ENCODE assay signal across 20 cellular contexts in genomic region chr7:137916564-137916963, GRCh38.
A peak's percentile ranks its signal among the peaks of the same experiment; 100 is the strongest.
DNase-seq lines count a peak whose midpoint lies in the region; ATAC-seq lines count a peak whose summit lies in the region.
"Had no signal": no experiment of that assay in that cellular context is flagged by ENCODE, and none has a peak within 500 bp of the region (broad histone marks: within the 10 kb centered on the region; RNA-seq: fewer than 3 reads in every experiment).

No MANE protein-coding gene starts in this region.

- peak overlapping the region; percentile 27 for H3K27ac ChIP-seq in CD4-positive, CD25-positive, alpha-beta regulatory T cell (ENCODE audit: insufficient read depth, low read length, poor library complexity, severe bottlenecking)
- H3K27ac ChIP-seq in trophoblast cell (ENCODE audit: low read depth, low read length): peak overlapping the region; percentile 86
- H3K27ac ChIP-seq: lower lobe of right lung had no signal

- no peaks in the 10 kb centered on the region for H3K27me3 ChIP-seq in CD4-positive, CD25-positive, alpha-beta regulatory T cell (ENCODE audit: control insufficient read depth, insufficient read depth, low read length)
- no peaks in the 10 kb centered on the region for H3K27me3 ChIP-seq in trophoblast cell (ENCODE audit: insufficient read depth, low read length)
- H3K27me3 ChIP-seq: gastroesophageal sphincter had no signal

- peaks cover 0 to 2% (median 0%) of the 10 kb centered on the region in 7 donors for H3K9me3 Mint-ChIP-seq in CD4-positive, CD25-positive, alpha-beta regulatory T cell
- H3K9me3 Mint-ChIP-seq in dendritic cell treated with granulocyte-macrophage colony-stimulating factor and Interleukin-4, amounts not matched to agents 40 ng/mL and 50 ng/mL, for 4 days: no peaks in the 10 kb centered on the region
- no peaks in the 10 kb centered on the region for H3K9me3 Mint-ChIP-seq in activated naive CD8-positive, alpha-beta T cell treated with anti-CD3 and anti-CD28 coated beads for 36 hours
- H3K9me3 Mint-ChIP-seq: activated CD4-positive, alpha-beta T cell treated with anti-CD3 and anti-CD28 coated beads, Interleukin-2, amount 10 ng/mL, durations not matched to agents 7 days and 5 days; stimulated activated naive CD8-positive, alpha-beta T cell treated with anti-CD3 and anti-CD28 coated beads, Interleukin-15, Interleukin-2, amounts not matched to agents 100 ng/mL and 50 ng/mL, for 24 hours had no signal

- H3K36me3 Mint-ChIP-seq in CD4-positive, CD25-positive, alpha-beta regulatory T cell: peaks cover 19% of the 10 kb centered on the region
- peaks cover 66% of the 10 kb centered on the region for H3K36me3 Mint-ChIP-seq in dendritic cell treated with granulocyte-macrophage colony-stimulating factor and Interleukin-4, amounts not matched to agents 40 ng/mL and 50 ng/mL, for 4 days (ENCODE audit: low read depth)
- peaks cover 4% of the 10 kb centered on the region for H3K36me3 Mint-ChIP-seq in activated naive CD8-positive, alpha-beta T cell treated with anti-CD3 and anti-CD28 coated beads for 36 hours

- peak overlapping the region; percentile 76 for H3K14ac ChIP-seq in trophoblast cell (ENCODE audit: low read length)

- peak overlapping the region; percentile 61 for H2BK120ac ChIP-seq in trophoblast cell (ENCODE audit: insufficient read depth, low read length, poor library complexity)

- no peak overlapping the region for H2AFZ ChIP-seq in trophoblast cell (ENCODE audit: insufficient read depth, low read length, poor library complexity)

- H3K4me2 ChIP-seq in trophoblast cell (ENCODE audit: low read length): no peak overlapping the region

- peak in 1 of 3 donors; percentile 20 for DNase-seq in CD4-positive, CD25-positive, alpha-beta regulatory T cell
- DNase-seq in trophoblast cell (no peak), DMS53 (lab: John Stamatoyannopoulos, UW) (no peak), kidney glomerular epithelial cell (lab: John Stamatoyannopoulos, UW) (no peak)
- no peak for DNase-seq in activated naive CD8-positive, alpha-beta T cell treated with anti-CD3 and anti-CD28 coated beads for 36 hours
- DNase-seq: activated CD4-positive, alpha-beta T cell treated with anti-CD3 and anti-CD28 coated beads, Interleukin-2, amount 10 ng/mL, durations not matched to agents 7 days and 5 days; activated T-cell treated with anti-CD3 and anti-CD28 coated beads for 4 hours; Calu3; erythroblast; lower lobe of right lung; NCI-H1694 treated with DMSO at 0.1 percent for 48 hours; retina; SW 1271 had no signal

- H3K4me1 Mint-ChIP-seq in CD4-positive, CD25-positive, alpha-beta regulatory T cell: peaks cover 12 to 48% (median 23%) of the 10 kb centered on the region in 4 donors
- H3K4me1 Mint-ChIP-seq in dendritic cell treated with granulocyte-macrophage colony-stimulating factor and Interleukin-4, amounts not matched to agents 40 ng/mL and 50 ng/mL, for 4 days (ENCODE audit: low read depth): no peaks in the 10 kb centered on the region
- H3K4me1 Mint-ChIP-seq in activated naive CD8-positive, alpha-beta T cell treated with anti-CD3 and anti-CD28 coated beads for 36 hours: peaks cover 16% of the 10 kb centered on the region
- H3K4me1 Mint-ChIP-seq: brain had no signal

- peak overlapping the region; percentile 76 for H3K18ac ChIP-seq in trophoblast cell (ENCODE audit: low read length)

- peak overlapping the region; percentile 87 for H2BK5ac ChIP-seq in trophoblast cell (ENCODE audit: low read depth, low read length, poor library complexity)

- no peak overlapping the region for H3K4ac ChIP-seq in trophoblast cell (ENCODE audit: low read depth, low read length)

- peaks cover 42% of the 10 kb centered on the region for H3K36me3 ChIP-seq in CD4-positive, CD25-positive, alpha-beta regulatory T cell (ENCODE audit: control insufficient read depth, insufficient read depth, low read length)
- H3K36me3 ChIP-seq in trophoblast cell (ENCODE audit: control insufficient read depth in 1 of 2, insufficient read depth in 2 of 2, low read length in 2 of 2): peaks cover 21 to 29% of the 10 kb centered on the region in 2 experiments

- peak overlapping the region; percentile 80 for H2AK5ac ChIP-seq in trophoblast cell (ENCODE audit: low read length)

- peak overlapping the region; percentile 86 for H2BK12ac ChIP-seq in trophoblast cell (ENCODE audit: low read length)

- no CpG with 5 or more reads among the region's 8 CpGs for WGBS in trophoblast cell (ENCODE audit: extremely low coverage, insufficient coverage, insufficient read length)

- peak overlapping the region; percentile 46 for H3K4me3 ChIP-seq in CD4-positive, CD25-positive, alpha-beta regulatory T cell (ENCODE audit: low read depth, low read length)
- H3K4me3 ChIP-seq in trophoblast cell (ENCODE audit: low read depth, low read length): no peak overlapping the region
- H3K4me3 ChIP-seq: gastroesophageal sphincter, lower lobe of right lung had no signal

- no peaks in the 10 kb centered on the region for H3K9me3 ChIP-seq in CD4-positive, CD25-positive, alpha-beta regulatory T cell (ENCODE audit: control insufficient read depth in 2 of 2, low read length in 2 of 2)
- no peaks in the 10 kb centered on the region for H3K9me3 ChIP-seq in trophoblast cell (ENCODE audit: insufficient read depth, low read depth, low read length)
- H3K9me3 ChIP-seq: gastroesophageal sphincter, lower lobe of right lung had no signal

- H3K27me3 Mint-ChIP-seq in CD4-positive, CD25-positive, alpha-beta regulatory T cell: no peaks in the 10 kb centered on the region
- no peaks in the 10 kb centered on the region for H3K27me3 Mint-ChIP-seq in dendritic cell treated with granulocyte-macrophage colony-stimulating factor and Interleukin-4, amounts not matched to agents 40 ng/mL and 50 ng/mL, for 4 days
- H3K27me3 Mint-ChIP-seq in activated naive CD8-positive, alpha-beta T cell treated with anti-CD3 and anti-CD28 coated beads for 36 hours: no peaks in the 10 kb centered on the region
- H3K27me3 Mint-ChIP-seq: activated CD4-positive, alpha-beta T cell treated with anti-CD3 and anti-CD28 coated beads, Interleukin-2, amount 10 ng/mL, durations not matched to agents 7 days and 5 days; brain; stimulated activated naive CD8-positive, alpha-beta T cell treated with anti-CD3 and anti-CD28 coated beads, Interleukin-15, Interleukin-2, amounts not matched to agents 100 ng/mL and 50 ng/mL, for 24 hours had no signal

- no peak overlapping the region for H3K9ac ChIP-seq in trophoblast cell (ENCODE audit: low read length)

- no peak for ATAC-seq in CD4-positive, CD25-positive, alpha-beta regulatory T cell (ENCODE audit: low read depth in 2 of 2)
- ATAC-seq in GM21526 (IDR thresholded peaks at IDR 0.05; ENCODE audit: low FRiP score, unreplicated experiment): peak; percentile 48
- ATAC-seq in HG02852 (IDR thresholded peaks at IDR 0.05; ENCODE audit: unreplicated experiment): no peak
- ATAC-seq: activated naive CD4-positive, alpha-beta T cell treated with anti-CD3 and anti-CD28 coated beads, Interleukin-2, amount 50 U/mL, for 72 hours; gastroesophageal sphincter; lower lobe of right lung had no signal

- intact Hi-C loops in dendritic cell treated with granulocyte-macrophage colony-stimulating factor and Interleukin-4, amounts not matched to agents 40 ng/mL and 50 ng/mL, for 4 days (cut with micrococcal nuclease): no loop called here

- H3K79me2 ChIP-seq in trophoblast cell (ENCODE audit: control insufficient read depth, insufficient read depth, low read length, poor library complexity): peaks cover 2% of the 10 kb centered on the region

- H4K91ac ChIP-seq in trophoblast cell (ENCODE audit: low read depth, low read length): peak overlapping the region; percentile 71

- H3K23ac ChIP-seq in trophoblast cell (ENCODE audit: low read length): no peak overlapping the region

- H4K12ac ChIP-seq in trophoblast cell (ENCODE audit: low read depth, low read length): no peak overlapping the region

- H3K79me1 ChIP-seq in trophoblast cell (ENCODE audit: low read length): peaks cover 7% of the 10 kb centered on the region

- H3K4me3 Mint-ChIP-seq in CD4-positive, CD25-positive, alpha-beta regulatory T cell: peak overlapping the region in 3 of 4 donors; percentile 24 to 79 (median 68)
- H3K4me3 Mint-ChIP-seq in dendritic cell treated with granulocyte-macrophage colony-stimulating factor and Interleukin-4, amounts not matched to agents 40 ng/mL and 50 ng/mL, for 4 days: no peak overlapping the region
- no peak overlapping the region for H3K4me3 Mint-ChIP-seq in activated naive CD8-positive, alpha-beta T cell treated with anti-CD3 and anti-CD28 coated beads for 36 hours
- H3K4me3 Mint-ChIP-seq: activated CD4-positive, alpha-beta T cell treated with anti-CD3 and anti-CD28 coated beads, Interleukin-2, amount 10 ng/mL, durations not matched to agents 7 days and 5 days; brain; stimulated activated naive CD8-positive, alpha-beta T cell treated with anti-CD3 and anti-CD28 coated beads, Interleukin-15, Interleukin-2, amounts not matched to agents 100 ng/mL and 50 ng/mL, for 24 hours had no signal

- peaks cover 20% of the 10 kb centered on the region for H3K4me1 ChIP-seq in CD4-positive, CD25-positive, alpha-beta regulatory T cell (ENCODE audit: control insufficient read depth, insufficient read depth, low read length, poor library complexity, severe bottlenecking)
- peaks cover 17 to 30% of the 10 kb centered on the region in 2 experiments for H3K4me1 ChIP-seq in trophoblast cell (ENCODE audit: control insufficient read depth in 1 of 2, insufficient read depth in 2 of 2, low read length in 2 of 2)
- H3K4me1 ChIP-seq: lower lobe of right lung had no signal

- H3K27ac Mint-ChIP-seq in CD4-positive, CD25-positive, alpha-beta regulatory T cell: peak overlapping the region; percentile 74 to 85 (median 78)
- peak overlapping the region; percentile 36 for H3K27ac Mint-ChIP-seq in dendritic cell treated with granulocyte-macrophage colony-stimulating factor and Interleukin-4, amounts not matched to agents 40 ng/mL and 50 ng/mL, for 4 days
- H3K27ac Mint-ChIP-seq in activated naive CD8-positive, alpha-beta T cell treated with anti-CD3 and anti-CD28 coated beads for 36 hours: no peak overlapping the region
- H3K27ac Mint-ChIP-seq: activated CD4-positive, alpha-beta T cell treated with anti-CD3 and anti-CD28 coated beads, Interleukin-2, amount 10 ng/mL, durations not matched to agents 7 days and 5 days; stimulated activated naive CD8-positive, alpha-beta T cell treated with anti-CD3 and anti-CD28 coated beads, Interleukin-15, Interleukin-2, amounts not matched to agents 100 ng/mL and 50 ng/mL, for 24 hours had no signal

- peak overlapping the region; percentile 59 for H4K8ac ChIP-seq in trophoblast cell (ENCODE audit: low read depth, low read length)

Comparison
In these comparisons a context has a peak if more than half of its experiments do, and no peak if none do; other contexts are left out.
1. H3K4me3 Mint-ChIP-seq: peak in CD4-positive, CD25-positive, alpha-beta regulatory T cell (3 of 4); none in dendritic cell treated with granulocyte-macrophage colony-stimulating factor and Interleukin-4, amounts not matched to agents 40 ng/mL and 50 ng/mL, for 4 days (single experiment) and activated naive CD8-positive, alpha-beta T cell treated with anti-CD3 and anti-CD28 coated beads for 36 hours (single experiment).